ENCODE assay signal across 13 cellular contexts in the genomic region with DNA sequence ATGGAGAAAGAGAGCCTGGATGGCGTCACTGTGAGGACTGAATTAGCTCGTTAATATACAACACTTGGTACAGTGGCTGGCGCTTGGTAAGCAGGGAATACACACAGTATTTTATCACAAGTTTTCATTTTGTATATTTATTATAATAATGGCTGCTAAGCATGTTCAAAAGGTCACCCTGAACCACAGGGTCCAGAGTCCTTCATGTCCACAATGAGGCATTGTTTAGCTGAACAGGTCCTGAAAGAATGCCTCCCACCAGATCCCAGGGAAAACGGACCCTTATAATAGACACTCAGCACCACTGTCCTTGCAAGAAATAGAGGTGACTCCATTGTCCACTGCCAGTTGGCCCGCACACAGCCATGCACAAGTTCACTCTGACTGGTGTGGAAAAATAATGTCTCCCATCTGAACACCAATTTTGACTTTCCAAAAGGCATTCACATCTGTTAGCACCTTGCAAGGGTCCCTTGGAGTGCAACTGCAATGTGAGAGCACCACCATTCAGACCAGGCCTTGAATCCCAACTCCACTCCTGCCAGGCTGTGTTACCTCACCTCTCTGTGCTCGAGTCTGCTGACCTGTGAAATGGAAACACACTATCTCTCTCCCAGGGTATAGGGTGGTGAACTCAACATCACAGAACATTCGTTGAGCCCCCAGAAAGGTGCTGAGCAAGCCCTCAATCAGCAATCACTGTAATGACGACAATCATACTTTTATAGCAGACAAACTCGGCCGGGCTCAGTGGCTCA. TPM values are rescaled to one million over a fixed set of nuclear protein-coding genes. Genes with fewer than 3 reads are reported as not detected.
DNase-seq lines count a peak whose midpoint lies in the region; ATAC-seq and TF ChIP-seq lines count a peak whose summit lies in the region.
"Had no signal": no experiment of that assay in that cellular context is flagged by ENCODE, and none has a peak within 500 bp of the region (broad histone marks: within the 10 kb centered on the region; RNA-seq: fewer than 3 reads in every experiment).

No MANE protein-coding gene starts in this region.

- H3K27ac Mint-ChIP-seq in CD4-positive, alpha-beta T cell = no peak overlapping the region
- no peak overlapping the region for H3K27ac Mint-ChIP-seq in activated T-helper 1 cell treated with anti-CD3 and anti-CD28 coated beads, Interleukin-12 subunit alpha, Interleukin-12 subunit beta, Interleukin-2, Interleukin-4 antibody, amounts not matched to agents 30 ng/mL and 10 ng/mL and 1 ng/mL, durations not matched to agents 14 hours and 24 hours and 36 hours
- H3K27ac Mint-ChIP-seq in nephron = peak overlapping the region in 1 of 3 experiments; percentile 23

- no peak for TF ChIP-seq CTCF in CD4-positive, alpha-beta T cell (IDR thresholded peaks at IDR 0.05)
- TF ChIP-seq CTCF in nephron (IDR thresholded peaks at IDR 0.05; ENCODE audit: unreplicated experiment in 3 of 3) = no peak

- CTCF ChIA-PET in CD4-positive, alpha-beta T cell (lab: Charles Lee) = no interaction called here

- H3K4me3 ChIP-seq in BLaER1 = peak overlapping the region; percentile 94

- H3K9me3 ChIP-seq in BLaER1 = no peaks in the 10 kb centered on the region
- no peaks in the 10 kb centered on the region for H3K9me3 ChIP-seq in CD4-positive, alpha-beta T cell (ENCODE audit: control insufficient read depth, low read length)

- peak overlapping the region; percentile 95 for H3K4me2 ChIP-seq in BLaER1

- peak overlapping the region; percentile 100 for H3K27ac ChIP-seq in BLaER1
- no peak overlapping the region for H3K27ac ChIP-seq in CD4-positive, alpha-beta T cell (ENCODE audit: low read depth, low read length)
- H3K27ac ChIP-seq: parathyroid adenoma had no signal

- no peak for DNase-seq in CD4-positive, alpha-beta T cell
- DNase-seq in activated T-helper 1 cell treated with anti-CD3 and anti-CD28 coated beads, Interleukin-12 subunit alpha, Interleukin-12 subunit beta, Interleukin-2, Interleukin-4 antibody, amounts not matched to agents 30 ng/mL and 10 ng/mL and 1 ng/mL, durations not matched to agents 14 hours and 24 hours and 36 hours (ENCODE audit: low spot score) = no peak
- no peak for DNase-seq in epidermal melanocyte (ENCODE audit: insufficient read length, low spot score)
- no peak for DNase-seq in NK-92 treated with Interleukin-12 subunit alpha and Interleukin-12 subunit beta, amount 100 ng/mL, for 24 hours (lab: John Stamatoyannopoulos, UW)
- DNase-seq: effector CD8-positive, alpha-beta T cell; NCI-H2029; NCI-H69; SHP77; stimulated activated CD4-positive, alpha-beta T cell treated with anti-CD3 and anti-CD28 coated beads, Interleukin-2, amount 100 ng/mL, for 24 hours had no signal

- peaks cover 25% of the 10 kb centered on the region for H3K36me3 Mint-ChIP-seq in CD4-positive, alpha-beta T cell (ENCODE audit: low read depth)
- H3K36me3 Mint-ChIP-seq in activated T-helper 1 cell treated with anti-CD3 and anti-CD28 coated beads, Interleukin-12 subunit alpha, Interleukin-12 subunit beta, Interleukin-2, Interleukin-4 antibody, amounts not matched to agents 30 ng/mL and 10 ng/mL and 1 ng/mL, durations not matched to agents 14 hours and 24 hours and 36 hours (ENCODE audit: low read depth) = peaks cover 28% of the 10 kb centered on the region
- peaks cover 17% of the 10 kb centered on the region for H3K36me3 Mint-ChIP-seq in nephron (ENCODE audit: low read depth)

- ATAC-seq in CD4-positive, alpha-beta T cell (ENCODE audit: poor library complexity) = no peak
- no peak for ATAC-seq in HG03135 (IDR thresholded peaks at IDR 0.05; ENCODE audit: unreplicated experiment)

- no peaks in the 10 kb centered on the region for H3K27me3 Mint-ChIP-seq in CD4-positive, alpha-beta T cell
- H3K27me3 Mint-ChIP-seq in activated T-helper 1 cell treated with anti-CD3 and anti-CD28 coated beads, Interleukin-12 subunit alpha, Interleukin-12 subunit beta, Interleukin-2, Interleukin-4 antibody, amounts not matched to agents 30 ng/mL and 10 ng/mL and 1 ng/mL, durations not matched to agents 14 hours and 24 hours and 36 hours (ENCODE audit: insufficient read depth) = no peaks in the 10 kb centered on the region
- no peaks in the 10 kb centered on the region for H3K27me3 Mint-ChIP-seq in nephron (ENCODE audit: low read depth)

- H3K36me3 ChIP-seq in BLaER1 = peaks cover 41% of the 10 kb centered on the region

- H3K4me1 Mint-ChIP-seq in CD4-positive, alpha-beta T cell (ENCODE audit: low read depth) = peaks cover 72% of the 10 kb centered on the region
- H3K4me1 Mint-ChIP-seq in activated T-helper 1 cell treated with anti-CD3 and anti-CD28 coated beads, Interleukin-12 subunit alpha, Interleukin-12 subunit beta, Interleukin-2, Interleukin-4 antibody, amounts not matched to agents 30 ng/mL and 10 ng/mL and 1 ng/mL, durations not matched to agents 14 hours and 24 hours and 36 hours (ENCODE audit: low read depth) = peaks cover 64% of the 10 kb centered on the region
- H3K4me1 Mint-ChIP-seq in nephron = peaks cover 67% of the 10 kb centered on the region

- H4K20me1 ChIP-seq in BLaER1 = peaks cover 81% of the 10 kb centered on the region

- POLR2A ChIA-PET in CD4-positive, alpha-beta T cell (lab: Charles Lee) = interaction anchor here (0.6 kb wide), 1 partner anchor 758 kb away, joined by 3 read pairs; a partner anchor contains a TSS

- no peaks in the 10 kb centered on the region for H3K27me3 ChIP-seq in BLaER1
- H3K27me3 ChIP-seq in CD4-positive, alpha-beta T cell (ENCODE audit: control insufficient read depth, insufficient read depth, low read length) = no peaks in the 10 kb centered on the region

- H3K9ac ChIP-seq in BLaER1 = peak overlapping the region; percentile 96
- H3K9ac ChIP-seq: parathyroid adenoma had no signal

- peak overlapping the region; percentile 9 for H3K4me3 Mint-ChIP-seq in CD4-positive, alpha-beta T cell
- H3K4me3 Mint-ChIP-seq in activated T-helper 1 cell treated with anti-CD3 and anti-CD28 coated beads, Interleukin-12 subunit alpha, Interleukin-12 subunit beta, Interleukin-2, Interleukin-4 antibody, amounts not matched to agents 30 ng/mL and 10 ng/mL and 1 ng/mL, durations not matched to agents 14 hours and 24 hours and 36 hours = peak overlapping the region; percentile 30
- peak overlapping the region in 2 of 3 experiments; percentile 28 to 38 for H3K4me3 Mint-ChIP-seq in nephron

- H3K4me1 ChIP-seq in BLaER1 = peaks cover 69% of the 10 kb centered on the region

- H3K9me3 Mint-ChIP-seq in CD4-positive, alpha-beta T cell = no peaks in the 10 kb centered on the region
- no peaks in the 10 kb centered on the region for H3K9me3 Mint-ChIP-seq in activated T-helper 1 cell treated with anti-CD3 and anti-CD28 coated beads, Interleukin-12 subunit alpha, Interleukin-12 subunit beta, Interleukin-2, Interleukin-4 antibody, amounts not matched to agents 30 ng/mL and 10 ng/mL and 1 ng/mL, durations not matched to agents 14 hours and 24 hours and 36 hours
- H3K9me3 Mint-ChIP-seq in nephron = no peaks in the 10 kb centered on the region

- intact Hi-C loops in CD4-positive, alpha-beta T cell (cut with DNase I, micrococcal nuclease) = loop anchor here in 1 of 2 experiments (5.0 to 10.0 kb wide), 2 partner anchors 226 to 734 kb away; a partner anchor contains a TSS
- intact Hi-C loops in activated T-helper 1 cell treated with anti-CD3 and anti-CD28 coated beads, Interleukin-12 subunit alpha, Interleukin-12 subunit beta, Interleukin-2, Interleukin-4 antibody, amounts not matched to agents 30 ng/mL and 10 ng/mL and 1 ng/mL, durations not matched to agents 14 hours and 24 hours and 36 hours (cut with micrococcal nuclease) = loop anchor here (10.0 kb wide), 3 partner anchors 634 to 904 kb away; a partner anchor contains a TSS

RNA-seq across cellular contexts. Expression of a gene that starts 3.9 kb away (rescaled TPM):
- total RNA-seq in CD4-positive, alpha-beta T cell = 10 to 100 TPM; 46.8 to 50.9 TPM
- total RNA-seq in activated T-helper 1 cell treated with anti-CD3 and anti-CD28 coated beads, Interleukin-12 subunit alpha, Interleukin-12 subunit beta, Interleukin-2, Interleukin-4 antibody, amounts not matched to agents 30 ng/mL and 10 ng/mL and 1 ng/mL, durations not matched to agents 14 hours and 24 hours and 36 hours = 440 and 442 TPM in 2 replicates

RNA-seq across cellular contexts. Expression of a gene that starts 32.5 kb away (rescaled TPM):
- total RNA-seq in CD4-positive, alpha-beta T cell = 10 to 100 TPM; 12.3 to 15.5 TPM
- total RNA-seq in activated T-helper 1 cell treated with anti-CD3 and anti-CD28 coated beads, Interleukin-12 subunit alpha, Interleukin-12 subunit beta, Interleukin-2, Interleukin-4 antibody, amounts not matched to agents 30 ng/mL and 10 ng/mL and 1 ng/mL, durations not matched to agents 14 hours and 24 hours and 36 hours = 50.0 and 50.8 TPM in 2 replicates
